Comparison of ENCODE assay signal across 13 cellular contexts in genomic region chr2:8437949-8438400, GRCh38.
DNase-seq lines count a peak whose midpoint lies in the region; ATAC-seq and TF ChIP-seq lines count a peak whose summit lies in the region.
"Had no signal": no experiment of that assay in that cellular context is flagged by ENCODE, and none has a peak within 500 bp of the region (broad histone marks: within the 10 kb centered on the region; RNA-seq: fewer than 3 reads in every experiment).

No MANE protein-coding gene starts in this region.

- H3K36me3 ChIP-seq in right atrium auricular region (no peaks in the 10 kb centered on the region), neutrophil (no peaks in the 10 kb centered on the region)
- H3K36me3 ChIP-seq: BE2C, HAP-1 had no signal

- no peak for TF ChIP-seq CTCF in right atrium auricular region (IDR thresholded peaks at IDR 0.05)
- TF ChIP-seq CTCF in neutrophil (IDR thresholded peaks at IDR 0.05), result no peak

- H3K4me1 ChIP-seq in right atrium auricular region (peaks cover 0 to 22% of the 10 kb centered on the region in 2 donors), neutrophil (ENCODE audit: control insufficient read depth in 1 of 2, insufficient read depth in 1 of 2, low read depth in 1 of 2, low read length in 1 of 2) (peaks cover 72 to 80% of the 10 kb centered on the region in 2 experiments)
- H3K4me1 ChIP-seq: BE2C, HAP-1 had no signal

- no peaks in the 10 kb centered on the region for H3K27me3 ChIP-seq in right atrium auricular region
- no peaks in the 10 kb centered on the region for H3K27me3 ChIP-seq in neutrophil
- H3K27me3 ChIP-seq: BE2C had no signal

- H3K27ac ChIP-seq in right atrium auricular region (no peak overlapping the region), neutrophil (peak overlapping the region; percentile 74)
- H3K27ac ChIP-seq: GM23248 had no signal

- H3K36me3 Mint-ChIP-seq in effector memory CD8-positive, alpha-beta T cell (ENCODE audit: insufficient read depth), result peaks cover 5% of the 10 kb centered on the region

- H3K27me3 Mint-ChIP-seq in effector memory CD8-positive, alpha-beta T cell, result no peaks in the 10 kb centered on the region
- H3K27me3 Mint-ChIP-seq: CD4-positive, alpha-beta memory T cell had no signal

- H3K4me1 Mint-ChIP-seq in effector memory CD8-positive, alpha-beta T cell (ENCODE audit: low read depth in 2 of 2), result peaks cover 30 to 36% of the 10 kb centered on the region in 2 donors

- peak overlapping the region; percentile 82 to 84 for H3K27ac Mint-ChIP-seq in effector memory CD8-positive, alpha-beta T cell

- H3K9me3 ChIP-seq in right atrium auricular region (no peaks in the 10 kb centered on the region), neutrophil (no peaks in the 10 kb centered on the region)
- H3K9me3 ChIP-seq: BE2C, HAP-1 had no signal

- no peaks in the 10 kb centered on the region for H3K9me3 Mint-ChIP-seq in effector memory CD8-positive, alpha-beta T cell

- H3K4me3 Mint-ChIP-seq in effector memory CD8-positive, alpha-beta T cell, result no peak overlapping the region

- ATAC-seq in left ventricle myocardium superior, result no peak
- ATAC-seq in effector memory CD8-positive, alpha-beta T cell (replicated peaks), result no peak
- no peak for ATAC-seq in HG02973 (IDR thresholded peaks at IDR 0.05; ENCODE audit: unreplicated experiment)

- intact Hi-C loops in left ventricle myocardium superior (cut with micrococcal nuclease), result no loop called here

- peak; percentile 21 for DNase-seq in right atrium auricular region (ENCODE audit: low spot score)
- no peak for DNase-seq in left ventricle myocardium superior
- DNase-seq in effector memory CD8-positive, alpha-beta T cell, result no peak
- DNase-seq in iPS-NIHi7 (ENCODE audit: extremely low spot score), result no peak
- no peak for DNase-seq in NCI-H146 (lab: John Stamatoyannopoulos, UW)
- DNase-seq: ACHN; BE2C; CD4-positive, alpha-beta memory T cell; DMS153 had no signal

- no peak overlapping the region for H3K4me3 ChIP-seq in right atrium auricular region
- H3K4me3 ChIP-seq in neutrophil (ENCODE audit: low read depth in 1 of 2, low read length in 1 of 2), result no peak overlapping the region
- H3K4me3 ChIP-seq: GM23248, HAP-1 had no signal
